In the genomic region with DNA sequence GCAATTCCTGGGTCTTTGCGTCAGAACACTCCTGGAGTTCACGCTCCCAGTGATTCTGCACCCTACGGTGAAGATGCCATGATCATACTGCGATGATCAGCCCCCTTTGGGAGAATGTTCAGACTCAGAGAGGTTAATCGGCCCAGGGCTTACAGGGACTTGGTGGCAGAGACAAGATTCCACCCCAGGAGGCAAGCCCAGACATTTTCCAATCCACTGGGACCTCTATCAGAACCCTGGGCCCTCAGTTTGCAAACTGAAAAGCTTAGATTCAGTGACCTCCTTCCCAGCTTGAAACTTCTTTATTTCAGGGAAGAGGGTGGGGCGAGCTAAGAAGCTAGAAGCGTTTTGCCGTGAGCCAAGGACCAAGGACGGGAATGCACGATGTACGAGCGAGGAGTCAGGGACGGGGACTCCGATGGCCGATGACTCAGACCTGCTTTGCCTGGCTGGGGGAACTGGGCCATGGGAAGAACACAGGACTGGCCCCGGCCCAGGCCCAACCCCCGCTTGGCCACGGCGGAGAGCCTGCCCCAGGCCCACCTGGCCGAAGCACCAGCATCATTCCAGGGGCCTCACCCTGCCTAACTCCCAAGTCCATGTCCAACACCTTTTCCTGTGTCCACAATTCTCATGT, we compare ENCODE assay signal across 1 cellular context.
TF ChIP-seq lines count a peak whose summit lies in the region.

No MANE protein-coding gene starts in this region.

TF ChIP-seq in SK-N-SH, 30 proteins besides CTCF, POLR2A, EP300 and RAD21 (continued from another document):
- TF ChIP-seq, protein P1, sequence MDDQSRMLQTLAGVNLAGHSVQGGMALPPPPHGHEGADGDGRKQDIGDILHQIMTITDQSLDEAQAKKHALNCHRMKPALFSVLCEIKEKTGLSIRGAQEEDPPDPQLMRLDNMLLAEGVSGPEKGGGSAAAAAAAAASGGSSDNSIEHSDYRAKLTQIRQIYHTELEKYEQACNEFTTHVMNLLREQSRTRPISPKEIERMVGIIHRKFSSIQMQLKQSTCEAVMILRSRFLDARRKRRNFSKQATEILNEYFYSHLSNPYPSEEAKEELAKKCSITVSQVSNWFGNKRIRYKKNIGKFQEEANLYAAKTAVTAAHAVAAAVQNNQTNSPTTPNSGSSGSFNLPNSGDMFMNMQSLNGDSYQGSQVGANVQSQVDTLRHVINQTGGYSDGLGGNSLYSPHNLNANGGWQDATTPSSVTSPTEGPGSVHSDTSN (IDR thresholded peaks at IDR 0.05) = no peak
- TF ChIP-seq, protein P2, sequence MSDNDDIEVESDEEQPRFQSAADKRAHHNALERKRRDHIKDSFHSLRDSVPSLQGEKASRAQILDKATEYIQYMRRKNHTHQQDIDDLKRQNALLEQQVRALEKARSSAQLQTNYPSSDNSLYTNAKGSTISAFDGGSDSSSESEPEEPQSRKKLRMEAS (IDR thresholded peaks at IDR 0.05; ENCODE audit: low read depth) = no peak
